14 cellular contexts compared by ENCODE assay signal in genomic region chr2:6993230-6993640, GRCh38.
DNase-seq lines count a peak whose midpoint lies in the region; FAIRE-seq and TF ChIP-seq lines count a peak whose summit lies in the region.
"Had no signal": no experiment of that assay in that cellular context is flagged by ENCODE, and none has a peak within 500 bp of the region (broad histone marks: within the 10 kb centered on the region; RNA-seq: fewer than 3 reads in every experiment).

No MANE protein-coding gene starts in this region.

- no peak for TF ChIP-seq CTCF in endothelial cell of umbilical vein (IDR thresholded peaks at IDR 0.05; ENCODE audit: extremely low read depth in 1 of 2, insufficient read depth in 1 of 2, low read depth in 1 of 2, low read length in 2 of 2)

- no peak overlapping the region for H3K4me3 ChIP-seq in endothelial cell of umbilical vein (replicated peaks in 1 of 3; ENCODE audit: insufficient read depth in 1 of 3, low read depth in 1 of 3, low read length in 3 of 3)
- H3K4me3 ChIP-seq: PC-9, transverse colon had no signal

- TF ChIP-seq POLR2A in endothelial cell of umbilical vein (IDR thresholded peaks at IDR 0.05; ENCODE audit: low read depth, low read length) = no peak

- H3K27me3 ChIP-seq in endothelial cell of umbilical vein (ENCODE audit: control insufficient read depth in 2 of 2, insufficient read depth in 2 of 2, low read length in 2 of 2) = no peaks in the 10 kb centered on the region
- H3K27me3 ChIP-seq: transverse colon had no signal

- no peaks in the 10 kb centered on the region for H4K20me1 ChIP-seq in endothelial cell of umbilical vein (replicated peaks; ENCODE audit: control insufficient read depth, extremely low read depth, insufficient read depth, low read length)

- H3K79me2 ChIP-seq in endothelial cell of umbilical vein (ENCODE audit: control insufficient read depth, insufficient read depth, low read length) = no peaks in the 10 kb centered on the region

- intact Hi-C loops in endothelial cell of umbilical vein (cut with micrococcal nuclease) = no loop called here

- peak overlapping the region; percentile 22 for H3K27ac ChIP-seq in endothelial cell of umbilical vein (ENCODE audit: insufficient read depth, low read depth, low read length)
- H3K27ac ChIP-seq: 22Rv1, PC-9 had no signal

- CTCF ChIA-PET in endothelial cell of umbilical vein (lab: Charles Lee) = interaction anchor here (0.7 to 2.0 kb wide), 6 partner anchors 9 to 77 kb away, joined by 3 to 8 read pairs (median 4); no protein-coding TSS in a partner anchor

- DNase-seq in NCI-H82 (lab: John Stamatoyannopoulos, UW) = peak; percentile 43
- DNase-seq in NCI-H82 treated with DMSO at 0.1 percent for 48 hours (lab: John Stamatoyannopoulos, UW; ENCODE audit: unreplicated experiment) = no peak
- DNase-seq in endothelial cell of umbilical vein (ENCODE audit: low read depth, low spot score) = peak; percentile 70
- peak; percentile 89 for DNase-seq in medulla oblongata (ENCODE audit: extremely low spot score)
- peak; percentile 86 for DNase-seq in superior temporal gyrus (ENCODE audit: extremely low spot score)
- DNase-seq in NCI-H2227 treated with DMSO at 0.1 percent for 48 hours (lab: John Stamatoyannopoulos, UW) = no peak
- no peak for DNase-seq in NCI-H524 (lab: John Stamatoyannopoulos, UW)
- DNase-seq in DMS153 (lab: John Stamatoyannopoulos, UW) = no peak
- DNase-seq: activated CD4-positive, alpha-beta T cell treated with anti-CD3 and anti-CD28 coated beads, Interleukin-2, amount 50 U/mL, for 1 hour; activated effector memory CD4-positive, alpha-beta T cell treated with Interleukin-2 at 50 U/mL for 16 hours; Calu3; PC-9; transverse colon had no signal

- H2AFZ ChIP-seq in endothelial cell of umbilical vein (ENCODE audit: low read depth, low read length) = no peak overlapping the region
- H2AFZ ChIP-seq: PC-9 had no signal

- no peak overlapping the region for H3K9ac ChIP-seq in endothelial cell of umbilical vein (replicated peaks; ENCODE audit: extremely low read depth, insufficient read depth, low read length)

- POLR2A ChIA-PET in endothelial cell of umbilical vein (lab: Charles Lee) = no interaction called here

- FAIRE-seq in endothelial cell of umbilical vein (lab: Jason Lieb, UNC) = peak; percentile 77

- H3K9me3 ChIP-seq in endothelial cell of umbilical vein (replicated peaks; ENCODE audit: control insufficient read depth, insufficient read depth, low read length) = no peaks in the 10 kb centered on the region
- H3K9me3 ChIP-seq: transverse colon had no signal

- dilution Hi-C loops in endothelial cell of umbilical vein (cut with MboI; ENCODE audit: extremely low pct_ligation_motif_present, low sequenced_read_pairs) = no loop called here

- H3K9me1 ChIP-seq in endothelial cell of umbilical vein (replicated peaks; ENCODE audit: control insufficient read depth, extremely low read depth, insufficient read depth, low read length) = no peaks in the 10 kb centered on the region

- peaks cover 18% of the 10 kb centered on the region for H3K4me1 ChIP-seq in endothelial cell of umbilical vein (ENCODE audit: control insufficient read depth, extremely low read depth, insufficient read depth, low read length)

- no TSS peak for BruUV-seq in endothelial cell of umbilical vein (replicated peaks; lab: Mats Ljungman, UMichigan)

- H3K4me2 ChIP-seq in endothelial cell of umbilical vein (ENCODE audit: insufficient read depth, low read length) = no peak overlapping the region
- H3K4me2 ChIP-seq: PC-9 had no signal

- H3K36me3 ChIP-seq in endothelial cell of umbilical vein (ENCODE audit: control insufficient read depth in 2 of 2, extremely low read depth in 1 of 2, insufficient read depth in 2 of 2, low read length in 2 of 2) = no peaks in the 10 kb centered on the region
- H3K36me3 ChIP-seq: transverse colon had no signal

TF ChIP-seq in endothelial cell of umbilical vein, 7 proteins besides CTCF, POLR2A, EP300 and RAD21:
- TF ChIP-seq EZH2 (IDR thresholded peaks at IDR 0.05; ENCODE audit: borderline replicate concordance, low read depth, low read length, severe bottlenecking) (no peak), JUN (IDR thresholded peaks at IDR 0.05; ENCODE audit: borderline replicate concordance, insufficient read depth, insufficient read length, low read depth) (no peak), MYC (IDR thresholded peaks at IDR 0.05; ENCODE audit: low read depth, low read length) (no peak), POLR2AphosphoS5 (IDR thresholded peaks at IDR 0.05; ENCODE audit: insufficient read depth, low read depth, low read length) (no peak)

Comparison
In these comparisons a context has a peak if more than half of its experiments do, and no peak if none do; other contexts are left out.
1. DNase-seq: peak in NCI-H82 (single experiment), endothelial cell of umbilical vein (single experiment), medulla oblongata (single experiment) and superior temporal gyrus (single experiment); none in NCI-H82 treated with DMSO at 0.1 percent for 48 hours (single experiment), NCI-H2227 treated with DMSO at 0.1 percent for 48 hours (single experiment), NCI-H524 (0 of 2) and DMS153 (single experiment).